In the genomic region with DNA sequence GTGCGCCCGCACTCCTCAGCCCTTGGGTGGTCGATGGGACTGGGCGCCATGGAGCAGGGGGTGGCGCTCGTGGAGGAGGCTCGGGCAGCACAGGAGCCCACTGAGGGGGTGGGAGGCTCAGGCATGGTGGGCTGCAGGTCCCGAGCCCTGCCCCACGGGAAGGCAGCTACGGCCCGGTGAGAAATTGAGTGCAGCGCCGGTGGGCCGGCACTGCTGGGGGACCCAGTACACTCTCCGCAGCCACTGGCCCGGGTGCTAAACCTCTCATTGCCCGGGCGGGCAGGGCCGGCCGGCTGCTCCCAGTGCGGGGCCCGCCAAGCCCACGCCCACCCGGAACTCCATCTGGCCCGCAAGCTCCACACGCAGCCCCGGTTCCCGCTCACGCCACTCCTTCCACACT, we compare ENCODE assay signal across 14 cellular contexts. TPM values are rescaled to one million over a fixed set of nuclear protein-coding genes. Genes with fewer than 3 reads are reported as not detected.
"Had no signal": no experiment of that assay in that cellular context is flagged by ENCODE, and none has a peak within 500 bp of the region (broad histone marks: within the 10 kb centered on the region; RNA-seq: fewer than 3 reads in every experiment).

No MANE protein-coding gene starts in this region.

RNA-seq across cellular contexts. Expression of a gene that starts 55.3 kb away (rescaled TPM):
- total RNA-seq: naive thymus-derived CD4-positive, alpha-beta T cell; natural killer cell; omental fat pad; osteocyte; posterior vena cava; pulmonary artery endothelial cell; right atrium auricular region; sciatic nerve; smooth muscle cell; spleen; transverse colon; upper lobe of right lung; urinary bladder had no signal
- polyA plus RNA-seq: naive thymus-derived CD4-positive, alpha-beta T cell; neural cell; smooth muscle cell had no signal
